In genomic region chr1:67733741-67734690, GRCh38 we compare ENCODE assay signal across 1 cellular context.
TF ChIP-seq lines count a peak whose summit lies in the region.

No MANE protein-coding gene starts in this region.

TF ChIP-seq in endothelial cell of umbilical vein, 7 proteins besides CTCF, POLR2A, EP300 and RAD21 (continued from another document):
- TF ChIP-seq GATA2 (IDR thresholded peaks at IDR 0.05; ENCODE audit: insufficient read depth, insufficient read length, low read depth, low read length) (no peak), FOS (IDR thresholded peaks at IDR 0.05; ENCODE audit: borderline replicate concordance, insufficient read depth, low read length) (no peak), EZH2 (IDR thresholded peaks at IDR 0.05; ENCODE audit: borderline replicate concordance, low read depth, low read length, severe bottlenecking) (no peak), MYC (IDR thresholded peaks at IDR 0.05; ENCODE audit: low read depth, low read length) (no peak), JUN (IDR thresholded peaks at IDR 0.05; ENCODE audit: borderline replicate concordance, insufficient read depth, insufficient read length, low read depth) (no peak)
